In genomic region chr3:71066849-71067261, GRCh38 we compare ENCODE assay signal across 9 cellular contexts.
A peak's percentile ranks its signal among the peaks of the same experiment; 100 is the strongest.
DNase-seq lines count a peak whose midpoint lies in the region; ATAC-seq and TF ChIP-seq lines count a peak whose summit lies in the region.
"Had no signal": no experiment of that assay in that cellular context is flagged by ENCODE, and none has a peak within 500 bp of the region (broad histone marks: within the 10 kb centered on the region; RNA-seq: fewer than 3 reads in every experiment).

No MANE protein-coding gene starts in this region.

- intact Hi-C loops in CD8-positive, alpha-beta T cell (cut with DNase I, micrococcal nuclease): loop anchor here (2.0 to 10.0 kb wide), 6 partner anchors 20 to 658 kb away; partner anchors contain the start of genes EIF4E3 (in 1 of the 2) and FOXP1 (in 1 of the 2)
- intact Hi-C loops in left lung (cut with DNase I) (no loop called here), uterus (cut with DNase I; ENCODE audit: low total_unique reads) (no loop called here)

- peaks cover 80% of the 10 kb centered on the region for H3K4me1 ChIP-seq in CD8-positive, alpha-beta T cell (ENCODE audit: insufficient read depth, low read length)
- H3K4me1 ChIP-seq in left lung: peaks cover 24 to 73% of the 10 kb centered on the region in 2 donors
- H3K4me1 ChIP-seq in uterus: peaks cover 0 to 10% of the 10 kb centered on the region in 2 donors

- H3K27me3 ChIP-seq in CD8-positive, alpha-beta T cell (ENCODE audit: insufficient read depth, low read length): no peaks in the 10 kb centered on the region
- no peaks in the 10 kb centered on the region for H3K27me3 ChIP-seq in left lung
- no peaks in the 10 kb centered on the region for H3K27me3 ChIP-seq in uterus
- H3K27me3 ChIP-seq: upper lobe of left lung had no signal

- peaks cover 67% of the 10 kb centered on the region for H3K4me1 Mint-ChIP-seq in CD8-positive, alpha-beta T cell (ENCODE audit: low read depth)
- H3K4me1 Mint-ChIP-seq in activated naive CD8-positive, alpha-beta T cell (ENCODE audit: low read depth): peaks cover 64% of the 10 kb centered on the region

- peak overlapping the region; percentile 72 for H3K4me3 ChIP-seq in CD8-positive, alpha-beta T cell (ENCODE audit: low read depth, low read length)
- no peak overlapping the region for H3K4me3 ChIP-seq in left lung
- H3K4me3 ChIP-seq in uterus: no peak overlapping the region

- no peaks in the 10 kb centered on the region for H3K9me3 Mint-ChIP-seq in CD8-positive, alpha-beta T cell
- no peaks in the 10 kb centered on the region for H3K9me3 Mint-ChIP-seq in activated naive CD8-positive, alpha-beta T cell (ENCODE audit: low read depth)

- no peaks in the 10 kb centered on the region for H3K9me3 ChIP-seq in CD8-positive, alpha-beta T cell (ENCODE audit: low read length)
- H3K9me3 ChIP-seq in left lung: no peaks in the 10 kb centered on the region
- H3K9me3 ChIP-seq in uterus: no peaks in the 10 kb centered on the region
- H3K9me3 ChIP-seq: upper lobe of left lung had no signal

- ATAC-seq in CD8-positive, alpha-beta T cell: peak; percentile 31
- peak; percentile 0 for ATAC-seq in left lung

- peak in 3 of 7 experiments; percentile 37 to 70 (median 51) for DNase-seq in CD8-positive, alpha-beta T cell
- peak; percentile 79 to 82 for DNase-seq in NOMO-1 (lab: John Stamatoyannopoulos, UW; ENCODE audit: unreplicated experiment in 2 of 2)
- no peak for DNase-seq in left lung
- peak in 1 of 2 donors; percentile 43 for DNase-seq in uterus
- DNase-seq in NCI-H345 treated with DMSO at 0.1 percent for 48 hours (lab: John Stamatoyannopoulos, UW; ENCODE audit: unreplicated experiment): no peak
- DNase-seq in NCI-H2196 treated with DMSO at 0.1 percent for 48 hours (lab: John Stamatoyannopoulos, UW; ENCODE audit: unreplicated experiment): no peak
- no peak for DNase-seq in activated gamma-delta T cell (lab: John Stamatoyannopoulos, UW)

- POLR2A ChIA-PET in CD8-positive, alpha-beta T cell (lab: Charles Lee): no interaction called here

- peak overlapping the region; percentile 93 for H3K4me3 Mint-ChIP-seq in CD8-positive, alpha-beta T cell
- H3K4me3 Mint-ChIP-seq in activated naive CD8-positive, alpha-beta T cell: peak overlapping the region; percentile 88

- TF ChIP-seq POLR2A in uterus (IDR thresholded peaks at IDR 0.05): no peak

- TF ChIP-seq CTCF in CD8-positive, alpha-beta T cell (IDR thresholded peaks at IDR 0.05): no peak
- TF ChIP-seq CTCF in left lung (IDR thresholded peaks at IDR 0.05) (no peak), uterus (IDR thresholded peaks at IDR 0.05) (no peak)

- peak overlapping the region; percentile 90 for H3K27ac ChIP-seq in CD8-positive, alpha-beta T cell (ENCODE audit: low read depth, low read length)
- H3K27ac ChIP-seq in left lung: peak overlapping the region; percentile 94 to 96
- H3K27ac ChIP-seq in uterus: peak overlapping the region; percentile 94 to 98

- H3K27me3 Mint-ChIP-seq in CD8-positive, alpha-beta T cell (ENCODE audit: low read depth): no peaks in the 10 kb centered on the region
- no peaks in the 10 kb centered on the region for H3K27me3 Mint-ChIP-seq in activated naive CD8-positive, alpha-beta T cell

- peaks cover 2% of the 10 kb centered on the region for H3K36me3 Mint-ChIP-seq in CD8-positive, alpha-beta T cell
- peaks cover 6% of the 10 kb centered on the region for H3K36me3 Mint-ChIP-seq in activated naive CD8-positive, alpha-beta T cell

- CTCF ChIA-PET in CD8-positive, alpha-beta T cell (lab: Charles Lee): interaction anchor here (4.0 kb wide), 1 partner anchor 61 kb away, joined by 17 read pairs; no protein-coding TSS in a partner anchor

- H3K27ac Mint-ChIP-seq in CD8-positive, alpha-beta T cell: peak overlapping the region; percentile 99
- peak overlapping the region; percentile 97 for H3K27ac Mint-ChIP-seq in activated naive CD8-positive, alpha-beta T cell

- H3K36me3 ChIP-seq in CD8-positive, alpha-beta T cell (ENCODE audit: insufficient read depth, low read length): no peaks in the 10 kb centered on the region
- H3K36me3 ChIP-seq in left lung (no peaks in the 10 kb centered on the region), uterus (no peaks in the 10 kb centered on the region)
- H3K36me3 ChIP-seq: upper lobe of left lung had no signal

Comparison
In these comparisons a context has a peak if more than half of its experiments do, and no peak if none do; other contexts are left out.
1. DNase-seq: peak in NOMO-1 (2 of 2); none in left lung (0 of 2), NCI-H345 treated with DMSO at 0.1 percent for 48 hours (single experiment), NCI-H2196 treated with DMSO at 0.1 percent for 48 hours (single experiment) and activated gamma-delta T cell (single experiment).
2. intact Hi-C loops: an anchor here in CD8-positive, alpha-beta T cell (2.0 to 10.0 kb wide); none called in left lung and uterus.
3. Peak in every context shown above with its lines, with median percentiles within 50 percentile points of each other: H3K27ac ChIP-seq.